In genomic region chr22:18083406-18083805, GRCh38 we compare ENCODE assay signal across 21 cellular contexts. TPM values are rescaled to one million over a fixed set of nuclear protein-coding genes. Genes with fewer than 3 reads are reported as not detected.
"Had no signal": no experiment of that assay in that cellular context is flagged by ENCODE, and none has a peak within 500 bp of the region (broad histone marks: within the 10 kb centered on the region; RNA-seq: fewer than 3 reads in every experiment).

No MANE protein-coding gene starts in this region.

- DNase-seq: dermis blood vessel endothelial cell; esophagus squamous epithelium; foreskin fibroblast; immature natural killer cell; kidney; left cardiac atrium; left ventricle myocardium inferior; mesenchymal stem cell; naive B cell; spleen; stimulated activated CD4-positive, alpha-beta T cell treated with anti-CD3 and anti-CD28 coated beads, Interleukin-15, amount 100 ng/mL, for 24 hours; stimulated activated CD4-positive, alpha-beta T cell treated with anti-CD3 and anti-CD28 coated beads, Interleukin-1b, Interleukin-23, amount 100 ng/mL, for 48 hours; stimulated activated CD4-positive, alpha-beta T cell treated with anti-CD3 and anti-CD28 coated beads, Interleukin-4, amount 100 ng/mL, for 24 hours; stimulated activated naive B cell treated with anti-CD40 and anti-IgM and Interleukin-4, amounts not matched to agents 10 μg/mL and 1 μg/mL and 100 μg/mL, for 72 hours; stimulated activated naive CD8-positive, alpha-beta T cell treated with anti-CD3 and anti-CD28 coated beads, Interleukin-15, amount 100 ng/mL, for 72 hours; testis; upper lobe of right lung had no signal

- H3K27ac Mint-ChIP-seq: immature natural killer cell; nephron; stimulated activated naive B cell treated with anti-CD40 and anti-IgM and Interleukin-4, amounts not matched to agents 10 μg/mL and 1 μg/mL and 100 μg/mL, for 72 hours had no signal

- ATAC-seq: gastroesophageal sphincter; left cardiac atrium; sciatic nerve; stimulated activated naive B cell treated with anti-CD40 and anti-IgM and Interleukin-4, amounts not matched to agents 10 μg/mL and 1 μg/mL and 100 μg/mL, for 72 hours; stimulated activated naive CD8-positive, alpha-beta T cell treated with anti-CD3 and anti-CD28 coated beads, Interleukin-15, amount 100 ng/mL, for 72 hours; upper lobe of right lung had no signal

- H3K9me3 Mint-ChIP-seq: naive B cell, nephron had no signal

- H3K27me3 Mint-ChIP-seq: naive B cell; stimulated activated naive B cell treated with anti-CD40 and anti-IgM and Interleukin-4, amounts not matched to agents 10 μg/mL and 1 μg/mL and 100 μg/mL, for 72 hours; stimulated activated naive CD8-positive, alpha-beta T cell treated with anti-CD3 and anti-CD28 coated beads, Interleukin-15, amount 100 ng/mL, for 72 hours had no signal

- H3K4me3 Mint-ChIP-seq: immature natural killer cell; naive B cell; nephron; stimulated activated naive B cell treated with anti-CD40 and anti-IgM and Interleukin-4, amounts not matched to agents 10 μg/mL and 1 μg/mL and 100 μg/mL, for 72 hours; stimulated activated naive CD8-positive, alpha-beta T cell treated with anti-CD3 and anti-CD28 coated beads, Interleukin-15, amount 100 ng/mL, for 72 hours had no signal

RNA-seq across cellular contexts. Expression of gene TUBA8, which starts 27.2 kb away (rescaled TPM):
- total RNA-seq: epithelial cell of proximal tubule had no signal
